ENCODE assay signal across 1 cellular context in the genomic region with DNA sequence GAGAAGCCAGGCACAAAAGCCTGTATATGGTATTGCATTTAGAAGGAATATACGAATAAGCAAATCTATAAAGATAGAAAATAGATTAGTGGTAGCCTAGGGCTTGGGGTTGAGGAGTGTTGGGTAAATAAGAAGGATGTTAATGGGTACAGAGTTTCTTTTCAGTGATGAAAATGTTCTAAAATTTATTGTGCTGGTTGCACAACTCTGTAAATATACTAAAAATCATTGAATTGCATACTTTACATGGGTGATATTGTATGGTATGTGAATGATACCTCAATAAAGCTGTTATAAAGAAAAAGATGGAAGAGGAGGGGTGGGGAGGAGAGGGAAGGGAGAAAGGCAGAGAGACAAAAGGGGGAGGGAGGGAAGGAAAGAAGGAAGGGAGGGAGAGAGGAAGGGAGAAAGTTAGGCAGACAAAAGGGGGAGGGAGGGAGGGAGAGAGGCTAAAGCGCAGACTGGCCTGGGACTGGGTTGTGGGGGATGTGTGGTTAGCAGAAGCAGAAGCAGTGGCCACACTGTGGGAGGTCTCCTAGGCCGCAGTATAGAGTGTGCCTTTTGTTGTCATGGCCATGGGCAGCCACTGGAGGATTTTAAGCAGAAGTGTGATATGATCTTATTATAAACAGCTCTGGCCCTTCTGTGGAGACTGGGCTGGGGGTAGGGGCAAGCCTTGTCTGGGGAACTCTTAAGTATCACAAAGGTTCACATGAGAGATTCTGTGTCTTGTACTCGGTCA.
TF ChIP-seq lines count a peak whose summit lies in the region.

No MANE protein-coding gene starts in this region.

TF ChIP-seq in GM12878, 131 proteins besides CTCF, POLR2A, EP300 and RAD21 (continued from another document and continues in another):
- TF ChIP-seq, protein P1, sequence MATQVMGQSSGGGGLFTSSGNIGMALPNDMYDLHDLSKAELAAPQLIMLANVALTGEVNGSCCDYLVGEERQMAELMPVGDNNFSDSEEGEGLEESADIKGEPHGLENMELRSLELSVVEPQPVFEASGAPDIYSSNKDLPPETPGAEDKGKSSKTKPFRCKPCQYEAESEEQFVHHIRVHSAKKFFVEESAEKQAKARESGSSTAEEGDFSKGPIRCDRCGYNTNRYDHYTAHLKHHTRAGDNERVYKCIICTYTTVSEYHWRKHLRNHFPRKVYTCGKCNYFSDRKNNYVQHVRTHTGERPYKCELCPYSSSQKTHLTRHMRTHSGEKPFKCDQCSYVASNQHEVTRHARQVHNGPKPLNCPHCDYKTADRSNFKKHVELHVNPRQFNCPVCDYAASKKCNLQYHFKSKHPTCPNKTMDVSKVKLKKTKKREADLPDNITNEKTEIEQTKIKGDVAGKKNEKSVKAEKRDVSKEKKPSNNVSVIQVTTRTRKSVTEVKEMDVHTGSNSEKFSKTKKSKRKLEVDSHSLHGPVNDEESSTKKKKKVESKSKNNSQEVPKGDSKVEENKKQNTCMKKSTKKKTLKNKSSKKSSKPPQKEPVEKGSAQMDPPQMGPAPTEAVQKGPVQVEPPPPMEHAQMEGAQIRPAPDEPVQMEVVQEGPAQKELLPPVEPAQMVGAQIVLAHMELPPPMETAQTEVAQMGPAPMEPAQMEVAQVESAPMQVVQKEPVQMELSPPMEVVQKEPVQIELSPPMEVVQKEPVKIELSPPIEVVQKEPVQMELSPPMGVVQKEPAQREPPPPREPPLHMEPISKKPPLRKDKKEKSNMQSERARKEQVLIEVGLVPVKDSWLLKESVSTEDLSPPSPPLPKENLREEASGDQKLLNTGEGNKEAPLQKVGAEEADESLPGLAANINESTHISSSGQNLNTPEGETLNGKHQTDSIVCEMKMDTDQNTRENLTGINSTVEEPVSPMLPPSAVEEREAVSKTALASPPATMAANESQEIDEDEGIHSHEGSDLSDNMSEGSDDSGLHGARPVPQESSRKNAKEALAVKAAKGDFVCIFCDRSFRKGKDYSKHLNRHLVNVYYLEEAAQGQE (IDR thresholded peaks at IDR 0.05; ENCODE audit: low read depth, low read length): no peak
- TF ChIP-seq CEBPZ (IDR thresholded peaks at IDR 0.05; ENCODE audit: low read depth, low read length) (no peak), SIX5 (IDR thresholded peaks at IDR 0.05; ENCODE audit: low read depth, low read length, severe bottlenecking) (no peak), POU2F2 (IDR thresholded peaks at IDR 0.05; ENCODE audit: borderline replicate concordance, low read depth, low read length) (peak; percentile 43; the same call in 1 of the 3 replicates), SMARCA5 (IDR thresholded peaks at IDR 0.05) (no peak), MXI1 (IDR thresholded peaks at IDR 0.05; ENCODE audit: low read depth, low read length) (no peak), SPI1 (IDR thresholded peaks at IDR 0.05; ENCODE audit: borderline replicate concordance, insufficient read depth, low read depth, low read length) (peak; percentile 60), RFX5 (IDR thresholded peaks at IDR 0.05; ENCODE audit: low read depth, low read length) (no peak), BCL11A (IDR thresholded peaks at IDR 0.05; ENCODE audit: low read depth, low read length) (0 out of 2 replicates have a peak, but pooled peaks have one; percentile 51), ZNF274 (IDR thresholded peaks at IDR 0.05; ENCODE audit: insufficient read depth, insufficient read length) (no peak), LARP7 (IDR thresholded peaks at IDR 0.05) (no peak), EGR1 (IDR thresholded peaks at IDR 0.05; ENCODE audit: borderline replicate concordance in 1 of 2, low read depth in 2 of 2, low read length in 2 of 2) (no peak), ZBTB11 (CRISPR knock-in tag; IDR thresholded peaks at IDR 0.05) (no peak), BMI1 (IDR thresholded peaks at IDR 0.05; ENCODE audit: borderline replicate concordance) (peak; percentile 54; the same call in 1 of the 2 replicates), TAF1 (IDR thresholded peaks at IDR 0.05; ENCODE audit: borderline replicate concordance, low read depth, low read length) (no peak), CREM (IDR thresholded peaks at IDR 0.05; ENCODE audit: low read depth) (no peak), BRCA1 (IDR thresholded peaks at IDR 0.05; ENCODE audit: low read depth, low read length) (no peak), IRF5 (IDR thresholded peaks at IDR 0.05; ENCODE audit: borderline replicate concordance) (no peak), SP1 (IDR thresholded peaks at IDR 0.05; ENCODE audit: low read depth, low read length) (peak; percentile 17), YY1 (IDR thresholded peaks at IDR 0.05; ENCODE audit: low read depth, low read length) (peak; percentile 26; the same call in 1 of the 2 replicates), JUND (IDR thresholded peaks at IDR 0.05; ENCODE audit: low read depth, low read length) (no peak), KLF5 (IDR thresholded peaks at IDR 0.05; ENCODE audit: partially characterized antibody) (no peak), HCFC1 (IDR thresholded peaks at IDR 0.05; ENCODE audit: low read length) (no peak), SREBF1 (IDR thresholded peaks at IDR 0.05; ENCODE audit: low read length) (no peak), SMC3 (IDR thresholded peaks at IDR 0.05; ENCODE audit: borderline replicate concordance, low read length) (no peak), POLR2AphosphoS5 (IDR thresholded peaks at IDR 0.05; ENCODE audit: low read length) (no peak), NFXL1 (IDR thresholded peaks at IDR 0.05; ENCODE audit: borderline replicate concordance) (no peak), JUNB (IDR thresholded peaks at IDR 0.05) (no peak), MTA3 (IDR thresholded peaks at IDR 0.05; ENCODE audit: borderline replicate concordance, low read length) (no peak), TBL1XR1 (IDR thresholded peaks at IDR 0.05; ENCODE audit: low read depth, low read length) (no peak), HDGF (IDR thresholded peaks at IDR 0.05) (peak; percentile 75; the same call in 1 of the 2 replicates), CBX5 (IDR thresholded peaks at IDR 0.05; ENCODE audit: low read depth) (no peak), IKZF1 (conservative IDR thresholded peaks at IDR 0.05) (0 out of 2 replicates have a peak, but pooled peaks have one; percentile 7), BACH1 (IDR thresholded peaks at IDR 0.05; ENCODE audit: borderline replicate concordance) (no peak), NRF1 (conservative IDR thresholded peaks at IDR 0.05; ENCODE audit: low read depth, low read length) (no peak), ZNF207 (IDR thresholded peaks at IDR 0.05; ENCODE audit: borderline replicate concordance) (no peak), ZNF24 (IDR thresholded peaks at IDR 0.05) (no peak), ZBED1 (IDR thresholded peaks at IDR 0.05; ENCODE audit: borderline replicate concordance) (no peak), MTA2 (IDR thresholded peaks at IDR 0.05; ENCODE audit: low read depth) (peak; percentile 68), SMAD5 (IDR thresholded peaks at IDR 0.05; ENCODE audit: low read depth) (no peak), TCF3 (IDR thresholded peaks at IDR 0.05; ENCODE audit: borderline replicate concordance, insufficient read depth, low read depth, low read length) (no peak), PAX8 (IDR thresholded peaks at IDR 0.05) (no peak)
- TF ChIP-seq, protein P2, sequence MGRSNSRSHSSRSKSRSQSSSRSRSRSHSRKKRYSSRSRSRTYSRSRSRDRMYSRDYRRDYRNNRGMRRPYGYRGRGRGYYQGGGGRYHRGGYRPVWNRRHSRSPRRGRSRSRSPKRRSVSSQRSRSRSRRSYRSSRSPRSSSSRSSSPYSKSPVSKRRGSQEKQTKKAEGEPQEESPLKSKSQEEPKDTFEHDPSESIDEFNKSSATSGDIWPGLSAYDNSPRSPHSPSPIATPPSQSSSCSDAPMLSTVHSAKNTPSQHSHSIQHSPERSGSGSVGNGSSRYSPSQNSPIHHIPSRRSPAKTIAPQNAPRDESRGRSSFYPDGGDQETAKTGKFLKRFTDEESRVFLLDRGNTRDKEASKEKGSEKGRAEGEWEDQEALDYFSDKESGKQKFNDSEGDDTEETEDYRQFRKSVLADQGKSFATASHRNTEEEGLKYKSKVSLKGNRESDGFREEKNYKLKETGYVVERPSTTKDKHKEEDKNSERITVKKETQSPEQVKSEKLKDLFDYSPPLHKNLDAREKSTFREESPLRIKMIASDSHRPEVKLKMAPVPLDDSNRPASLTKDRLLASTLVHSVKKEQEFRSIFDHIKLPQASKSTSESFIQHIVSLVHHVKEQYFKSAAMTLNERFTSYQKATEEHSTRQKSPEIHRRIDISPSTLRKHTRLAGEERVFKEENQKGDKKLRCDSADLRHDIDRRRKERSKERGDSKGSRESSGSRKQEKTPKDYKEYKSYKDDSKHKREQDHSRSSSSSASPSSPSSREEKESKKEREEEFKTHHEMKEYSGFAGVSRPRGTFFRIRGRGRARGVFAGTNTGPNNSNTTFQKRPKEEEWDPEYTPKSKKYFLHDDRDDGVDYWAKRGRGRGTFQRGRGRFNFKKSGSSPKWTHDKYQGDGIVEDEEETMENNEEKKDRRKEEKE (IDR thresholded peaks at IDR 0.05): no peak
- TF ChIP-seq, protein P3, sequence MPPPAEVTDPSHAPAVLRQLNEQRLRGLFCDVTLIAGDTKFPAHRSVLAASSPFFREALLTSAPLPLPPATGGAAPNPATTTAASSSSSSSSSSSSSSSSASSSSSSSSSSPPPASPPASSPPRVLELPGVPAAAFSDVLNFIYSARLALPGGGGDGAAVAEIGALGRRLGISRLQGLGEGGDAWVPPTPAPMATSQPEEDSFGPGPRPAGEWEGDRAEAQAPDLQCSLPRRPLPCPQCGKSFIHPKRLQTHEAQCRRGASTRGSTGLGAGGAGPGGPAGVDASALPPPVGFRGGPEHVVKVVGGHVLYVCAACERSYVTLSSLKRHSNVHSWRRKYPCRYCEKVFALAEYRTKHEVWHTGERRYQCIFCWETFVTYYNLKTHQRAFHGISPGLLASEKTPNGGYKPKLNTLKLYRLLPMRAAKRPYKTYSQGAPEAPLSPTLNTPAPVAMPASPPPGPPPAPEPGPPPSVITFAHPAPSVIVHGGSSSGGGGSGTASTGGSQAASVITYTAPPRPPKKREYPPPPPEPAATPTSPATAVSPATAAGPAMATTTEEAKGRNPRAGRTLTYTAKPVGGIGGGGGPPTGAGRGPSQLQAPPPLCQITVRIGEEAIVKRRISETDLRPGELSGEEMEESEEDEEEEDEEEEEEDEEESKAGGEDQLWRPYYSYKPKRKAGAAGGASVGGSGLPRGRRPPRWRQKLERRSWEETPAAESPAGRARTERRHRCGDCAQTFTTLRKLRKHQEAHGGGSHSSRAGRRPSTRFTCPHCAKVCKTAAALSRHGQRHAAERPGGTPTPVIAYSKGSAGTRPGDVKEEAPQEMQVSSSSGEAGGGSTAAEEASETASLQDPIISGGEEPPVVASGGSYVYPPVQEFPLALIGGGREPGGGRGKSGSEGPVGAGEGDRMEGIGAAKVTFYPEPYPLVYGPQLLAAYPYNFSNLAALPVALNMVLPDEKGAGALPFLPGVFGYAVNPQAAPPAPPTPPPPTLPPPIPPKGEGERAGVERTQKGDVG (CRISPR knock-in tag; IDR thresholded peaks at IDR 0.05): no peak
